ENCODE assay signal across 2 cellular contexts in genomic region chr19:32361574-32362317, GRCh38.
A peak's percentile ranks its signal among the peaks of the same experiment; 100 is the strongest.
TF ChIP-seq lines count a peak whose summit lies in the region.

No MANE protein-coding gene starts in this region.

TF ChIP-seq in HEK293, 187 proteins besides CTCF, POLR2A, EP300 and RAD21:
- TF ChIP-seq ZNF202 (tag by site-specific recombination; IDR thresholded peaks at IDR 0.05; ENCODE audit: borderline replicate concordance) (no peak), ZNF776 (tag by site-specific recombination; IDR thresholded peaks at IDR 0.05; ENCODE audit: borderline replicate concordance) (no peak), ZNF133 (tag by site-specific recombination; IDR thresholded peaks at IDR 0.05) (no peak), ZNF280D (tag by site-specific recombination; IDR thresholded peaks at IDR 0.05) (no peak), ZNF2 (tag by site-specific recombination; IDR thresholded peaks at IDR 0.05) (no peak), ATF2 (tag by site-specific recombination; IDR thresholded peaks at IDR 0.05; ENCODE audit: low read depth) (no peak), TRIM28 (IDR thresholded peaks at IDR 0.05; ENCODE audit: borderline replicate concordance, low read length) (no peak), KLF8 (tag by site-specific recombination; IDR thresholded peaks at IDR 0.05) (no peak), ZNF140 (tag by site-specific recombination; IDR thresholded peaks at IDR 0.05) (no peak), EGR2 (tag by site-specific recombination; IDR thresholded peaks at IDR 0.05; ENCODE audit: low read depth) (no peak), ZNF645 (tag by site-specific recombination; IDR thresholded peaks at IDR 0.05) (no peak), ZNF677 (tag by site-specific recombination; IDR thresholded peaks at IDR 0.05) (no peak), ZNF366 (tag by site-specific recombination; conservative IDR thresholded peaks at IDR 0.05) (peak; percentile 99), ZBTB10 (tag by site-specific recombination; IDR thresholded peaks at IDR 0.05) (no peak), ZNF148 (tag by site-specific recombination; IDR thresholded peaks at IDR 0.05; ENCODE audit: borderline replicate concordance) (peak; percentile 35; the same call in 1 of the 2 replicates), ZNF585B (tag by site-specific recombination; IDR thresholded peaks at IDR 0.05) (no peak), PRDM1 (tag by site-specific recombination; IDR thresholded peaks at IDR 0.05) (peak; percentile 100)

TF ChIP-seq in HepG2, 621 proteins besides CTCF, POLR2A, EP300 and RAD21:
- TF ChIP-seq ZNF737 (CRISPR knock-in tag; IDR thresholded peaks at IDR 0.05; ENCODE audit: borderline replicate concordance): no peak
- peak; percentile 66 for TF ChIP-seq PCBP2 (optimal IDR thresholded peaks at IDR 0.05; ENCODE audit: low read depth, low read length, poor library complexity, severe bottlenecking)
